Comparison of ENCODE assay signal across 8 cellular contexts in genomic region chr16:2532494-2533141, GRCh38. TPM values are rescaled to one million over a fixed set of nuclear protein-coding genes. Genes with fewer than 3 reads are reported as not detected.
DNase-seq lines count a peak whose midpoint lies in the region; ATAC-seq and TF ChIP-seq lines count a peak whose summit lies in the region.

No MANE protein-coding gene starts in this region.

- H3K4me3 Mint-ChIP-seq in T-cell, result peak overlapping the region; percentile 93 to 97 (median 96)
- peak overlapping the region; percentile 90 to 98 (median 96) for H3K4me3 Mint-ChIP-seq in immature natural killer cell

- in situ Hi-C loops in brain microvascular endothelial cell (cut with HindIII; ENCODE audit: low pct_ligation_motif_present, low sequenced_read_pairs), result no loop called here

- ATAC-seq in T-cell (replicated peaks in 1 of 4), result peak; percentile 25 to 39 (median 36)
- ATAC-seq in GM21367 (IDR thresholded peaks at IDR 0.05; ENCODE audit: unreplicated experiment), result no peak
- ATAC-seq in HG02981 (IDR thresholded peaks at IDR 0.05; ENCODE audit: unreplicated experiment), result no peak

- no peaks in the 10 kb centered on the region for H3K27me3 Mint-ChIP-seq in T-cell
- H3K27me3 Mint-ChIP-seq in immature natural killer cell (ENCODE audit: low read depth in 3 of 3), result peaks cover 36% of the 10 kb centered on the region in 3 donors

- peak; percentile 44 for DNase-seq in EH (ENCODE audit: low read depth)
- DNase-seq in LHCN-M2 (ENCODE audit: low read depth), result peak; percentile 25
- peak; percentile 48 to 78 (median 69) for DNase-seq in T-cell
- peak; percentile 48 for DNase-seq in brain microvascular endothelial cell
- DNase-seq in immature natural killer cell, result peak; percentile 83 to 87 (median 86)

- H3K27ac ChIP-seq in brain microvascular endothelial cell (peak overlapping the region; percentile 19), skin epidermis (peak overlapping the region in 20 of 21 experiments; percentile 80 to 98 (median 90))

- peaks cover 19% of the 10 kb centered on the region for H3K36me3 ChIP-seq in brain microvascular endothelial cell (replicated peaks)

- H3K27ac Mint-ChIP-seq in T-cell (peak overlapping the region; percentile 98), immature natural killer cell (peak overlapping the region; percentile 97 to 99 (median 99))

- CTCF ChIA-PET in T-cell (lab: Charles Lee), result interaction anchor here in 1 of 2 donors (0.6 kb wide), 1 partner anchor 17 kb away, joined by 4 read pairs; no protein-coding TSS in a partner anchor

- POLR2A ChIA-PET in T-cell (lab: Charles Lee), result interaction anchor here in 1 of 2 donors (2.8 kb wide), 1 partner anchor 13 kb away, joined by 31 read pairs; the partner anchor contains the start of gene AMDHD2

- H3K36me3 Mint-ChIP-seq in T-cell (peaks cover 2% of the 10 kb centered on the region), immature natural killer cell (no peaks in the 10 kb centered on the region)

- peaks cover 23 to 27% (median 24%) of the 10 kb centered on the region in 3 donors for H3K4me1 Mint-ChIP-seq in T-cell
- peaks cover 26 to 31% of the 10 kb centered on the region in 2 donors for H3K4me1 Mint-ChIP-seq in immature natural killer cell

- H3K9me3 Mint-ChIP-seq in T-cell, result no peaks in the 10 kb centered on the region
- H3K9me3 Mint-ChIP-seq in immature natural killer cell, result peaks cover 0 to 3% (median 0%) of the 10 kb centered on the region in 6 donors

- H3K27me3 ChIP-seq in brain microvascular endothelial cell (replicated peaks), result no peaks in the 10 kb centered on the region

- peak overlapping the region; percentile 62 for H3K4me3 ChIP-seq in brain microvascular endothelial cell (ENCODE audit: low read depth, low read length)
- peak overlapping the region; percentile 43 to 70 (median 53) for H3K4me3 ChIP-seq in skin epidermis

- no peak for TF ChIP-seq CTCF in brain microvascular endothelial cell (IDR thresholded peaks at IDR 0.05; ENCODE audit: low read depth, low read length, missing control alignments)

RNA-seq across cellular contexts. Expression of gene CEMP1, which starts 1.4 kb away (rescaled TPM):
- total RNA-seq in LHCN-M2 (2014; rRNA removed), result not detected in 2 replicates
- 3.9 TPM for polyA plus RNA-seq in LHCN-M2 (2012)
- 1 to 10 TPM in 3 of 5 donors, under 1 TPM in 1, not detected in 1; 0.26 to 3.1 (median 1.1) TPM for total RNA-seq in T-cell
- polyA plus RNA-seq in immature natural killer cell, result 1 to 10 TPM in 2 of 3 donors, under 1 TPM in 1; 0.90 to 3.0 (median 3.0) TPM

RNA-seq across cellular contexts. Expression of gene PDPK1, which starts 5.2 kb away (rescaled TPM):
- 17.9 and 22.7 TPM in 2 replicates for total RNA-seq in LHCN-M2 (2014; rRNA removed)
- 15.5 TPM for polyA plus RNA-seq in LHCN-M2 (2012)
- 10 to 100 TPM; 49.8 to 68.4 (median 67.3) TPM for total RNA-seq in T-cell
- polyA plus RNA-seq in immature natural killer cell, result 10 to 100 TPM; 26.3 to 48.8 (median 27.1) TPM

RNA-seq across cellular contexts. Expression of gene AMDHD2, which starts 12.4 kb away (rescaled TPM):
- total RNA-seq in LHCN-M2 (2014; rRNA removed) (54.6 and 55.9 TPM in 2 replicates), T-cell (100 to 1,000 TPM; 104 to 215 (median 122) TPM)
- polyA plus RNA-seq in LHCN-M2 (2012), result 23.6 TPM
- polyA plus RNA-seq in immature natural killer cell, result 10 to 100 TPM; 13.7 to 18.6 (median 13.9) TPM

RNA-seq across cellular contexts. Expression of gene ATP6V0C, which starts 18.9 kb away (rescaled TPM):
- 31.9 and 42.3 TPM in 2 replicates for total RNA-seq in LHCN-M2 (2014; rRNA removed)
- 292 TPM for polyA plus RNA-seq in LHCN-M2 (2012)
- 100 to 1,000 TPM; 122 to 161 (median 128) TPM for total RNA-seq in T-cell
- 100 to 1,000 TPM in 1 of 3 donors, 10 to 100 TPM in 2; 70.9 to 116 (median 90.8) TPM for polyA plus RNA-seq in immature natural killer cell

RNA-seq across cellular contexts. Expression of gene TBC1D24, which starts 57.7 kb away (rescaled TPM):
- 12.5 and 13.3 TPM in 2 replicates for total RNA-seq in LHCN-M2 (2014; rRNA removed)
- 5.4 TPM for polyA plus RNA-seq in LHCN-M2 (2012)
- total RNA-seq in T-cell, result 10 to 100 TPM in 3 of 5 donors, 1 to 10 TPM in 2; 8.3 to 22.2 (median 10.7) TPM
- polyA plus RNA-seq in immature natural killer cell, result 1 to 10 TPM; 1.1 to 4.5 (median 2.4) TPM

Comparison
In these comparisons a context has a peak if more than half of its experiments do, and no peak if none do; other contexts are left out.
1. DNase-seq: peak in every context shown above with its lines; median percentile 86 in immature natural killer cell; 69 in T-cell; 48 in brain microvascular endothelial cell; 44 in EH; 25 in LHCN-M2.
2. ATAC-seq: peak in T-cell (4 of 4); none in GM21367 (single experiment) and HG02981 (single experiment).